ENCODE assay signal across 8 cellular contexts in the genomic region with DNA sequence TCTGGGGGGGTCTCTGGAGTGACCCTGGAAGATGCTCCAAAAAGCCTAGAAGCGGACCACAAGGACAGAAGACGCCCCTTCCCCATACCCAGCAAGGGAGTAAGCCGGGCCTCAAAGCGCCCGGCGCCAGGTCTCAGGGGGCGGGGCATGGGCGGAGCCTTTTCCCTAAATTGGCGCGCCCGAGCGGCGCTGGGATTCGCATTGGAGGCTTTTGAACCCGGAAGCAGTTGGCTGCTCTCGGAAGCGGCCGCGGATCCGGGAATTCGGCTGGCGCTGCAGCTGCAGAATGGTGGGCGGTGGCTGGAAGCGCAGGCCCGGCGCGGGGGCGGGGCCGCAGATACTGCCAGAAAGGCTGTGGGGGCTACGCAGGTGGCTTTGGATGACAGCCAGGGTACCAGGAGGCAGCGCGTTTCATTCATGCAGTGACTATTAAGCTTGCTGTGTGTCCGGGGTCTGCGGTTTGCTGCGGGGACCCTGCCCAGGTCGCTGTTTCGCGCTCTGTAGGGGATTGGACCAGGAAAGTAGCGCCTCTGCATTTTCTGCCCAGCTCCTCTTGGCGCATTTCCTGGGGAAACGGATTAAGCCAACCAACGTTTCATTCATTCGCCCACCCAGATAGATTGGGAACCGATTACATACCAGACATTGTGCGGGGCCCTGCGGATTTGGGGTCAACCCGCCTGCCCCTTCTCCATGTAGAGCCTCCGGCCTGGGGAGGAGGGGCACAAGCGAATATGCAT.
DNase-seq lines count a peak whose midpoint lies in the region; ATAC-seq and TF ChIP-seq lines count a peak whose summit lies in the region.

No MANE protein-coding gene starts in this region.

- H2AFZ ChIP-seq in mammary epithelial cell (ENCODE audit: low read depth, low read length): peak overlapping the region; percentile 92

- in situ Hi-C loops in mammary epithelial cell (cut with MboI; ENCODE audit: low sequenced_read_pairs in 2 of 2): no loop called here

- no peaks in the 10 kb centered on the region for H3K79me2 ChIP-seq in mammary epithelial cell (ENCODE audit: insufficient read depth, low read length)

- ATAC-seq in GM19328 (IDR thresholded peaks at IDR 0.05; ENCODE audit: unreplicated experiment): no peak
- ATAC-seq in GM18868 (IDR thresholded peaks at IDR 0.05; ENCODE audit: unreplicated experiment): no peak

- H3K9me3 ChIP-seq in KOPT-K1 (ENCODE audit: insufficient read depth, low read length, poor library complexity, severe bottlenecking) (no peaks in the 10 kb centered on the region), mammary epithelial cell (replicated peaks; ENCODE audit: insufficient read depth, low read length) (peaks cover 3% of the 10 kb centered on the region)

- no peak for TF ChIP-seq CTCF in mammary epithelial cell (conservative IDR thresholded peaks at IDR 0.05 in 1 of 2, IDR thresholded peaks at IDR 0.05 in 1 of 2; ENCODE audit: extremely low read depth in 1 of 2, insufficient read depth in 1 of 2, low read depth in 1 of 2, low read length in 2 of 2)

- H3K4me2 ChIP-seq in mammary epithelial cell (ENCODE audit: insufficient read depth, low read depth, low read length): peak overlapping the region; percentile 70

- 23% methylated on average over 16 of the region's 49 CpGs for WGBS in mammary epithelial cell (ENCODE audit: low coverage, missing lambda C conversion rate)

- DNase-seq in COR-L47 (lab: John Stamatoyannopoulos, UW) (peak; percentile 99), T1000 (lab: John Stamatoyannopoulos, UW) (peak; percentile 78), mammary epithelial cell (peak; percentile 24), iPS DF 4.7 (ENCODE audit: extremely low read depth, low spot score) (peak; percentile 75)

- H3K9ac ChIP-seq in mammary epithelial cell (ENCODE audit: insufficient read depth, low read length) (no peak overlapping the region), rectal smooth muscle tissue (ENCODE audit: low read length) (no peak overlapping the region)

- intact Hi-C loops in mammary epithelial cell (cut with micrococcal nuclease): no loop called here

- BruUV-seq in mammary epithelial cell (replicated peaks; lab: Mats Ljungman, UMichigan): no TSS peak

- CTCF ChIA-PET in mammary epithelial cell (lab: Charles Lee; ENCODE audit: low non-redundant PET): no interaction called here

- H3K4me3 ChIP-seq in mammary epithelial cell (replicated peaks in 1 of 3; ENCODE audit: insufficient read depth in 1 of 3, low read depth in 2 of 3, low read length in 3 of 3) (peak overlapping the region; percentile 29 to 48 (median 38)), rectal smooth muscle tissue (ENCODE audit: low read length) (peak overlapping the region; percentile 86)

- H3K27me3 ChIP-seq in mammary epithelial cell (ENCODE audit: insufficient read depth, low read length) (no peaks in the 10 kb centered on the region), rectal smooth muscle tissue (ENCODE audit: control insufficient read depth, insufficient read depth, low read length) (no peaks in the 10 kb centered on the region)

- dilution Hi-C loops in mammary epithelial cell (cut with HindIII; ENCODE audit: low sequenced_read_pairs): no loop called here

- no peaks in the 10 kb centered on the region for H3K36me3 ChIP-seq in KOPT-K1 (ENCODE audit: insufficient read depth, low read length)
- no peaks in the 10 kb centered on the region for H3K36me3 ChIP-seq in mammary epithelial cell (ENCODE audit: insufficient read depth, low read length)
- H3K36me3 ChIP-seq in rectal smooth muscle tissue (ENCODE audit: control insufficient read depth, insufficient read depth, low read length): no peaks in the 10 kb centered on the region

- H3K27ac ChIP-seq in KOPT-K1 (ENCODE audit: low read depth, low read length, poor library complexity, severe bottlenecking) (peak overlapping the region; percentile 87), mammary epithelial cell (ENCODE audit: insufficient read depth, low read depth, low read length) (no peak overlapping the region), rectal smooth muscle tissue (ENCODE audit: low read depth, low read length) (peak overlapping the region; percentile 64)

- no peaks in the 10 kb centered on the region for H4K20me1 ChIP-seq in mammary epithelial cell (ENCODE audit: insufficient read depth, low read length)

- no peaks in the 10 kb centered on the region for H3K4me1 ChIP-seq in mammary epithelial cell (ENCODE audit: insufficient read depth, low read length)
- H3K4me1 ChIP-seq in rectal smooth muscle tissue (ENCODE audit: control insufficient read depth, insufficient read depth, low read length): no peaks in the 10 kb centered on the region

Comparison
In these comparisons a context has a peak if more than half of its experiments do, and no peak if none do; other contexts are left out.
1. DNase-seq: peak in every context shown above with its lines; median percentile 99 in COR-L47; 78 in T1000; 75 in iPS DF 4.7; 24 in mammary epithelial cell.